In the genomic region with DNA sequence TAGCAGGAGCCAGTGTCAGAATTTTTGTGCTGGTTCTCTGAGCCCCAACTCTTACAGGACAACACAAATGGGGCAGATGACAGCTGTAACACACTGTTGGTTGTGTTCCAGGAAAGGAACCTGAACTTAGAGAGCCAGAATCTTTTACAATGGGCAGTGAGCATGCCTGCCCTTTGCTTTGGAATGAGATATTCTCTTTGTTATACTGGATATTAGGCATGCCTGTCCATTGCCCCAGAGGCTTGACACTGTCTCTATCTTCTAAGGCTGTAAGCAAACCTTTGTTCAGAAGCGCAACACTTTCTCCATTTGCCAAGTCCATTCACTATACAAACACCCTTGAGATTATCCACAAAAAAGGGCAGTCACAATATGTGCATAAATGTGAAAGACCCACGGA, we compare ENCODE assay signal across 13 cellular contexts.
"Had no signal": no experiment of that assay in that cellular context is flagged by ENCODE, and none has a peak within 500 bp of the region (broad histone marks: within the 10 kb centered on the region; RNA-seq: fewer than 3 reads in every experiment).

No MANE protein-coding gene starts in this region.

- H3K27ac ChIP-seq: adrenal gland, spleen, thoracic aorta had no signal

- H3K27me3 ChIP-seq: adrenal gland, spleen had no signal

- H3K9me3 ChIP-seq: adrenal gland, spleen, thoracic aorta had no signal

- DNase-seq: activated CD4-positive, alpha-beta memory T cell treated with anti-CD3 and anti-CD28 coated beads, Interleukin-2, amount 10 ng/mL, durations not matched to agents 7 days and 5 days; activated effector memory CD4-positive, alpha-beta T cell treated with anti-CD3 and anti-CD28 coated beads, Interleukin-2, amount 50 U/mL, for 16 hours; activated T-cell treated with anti-CD3 and anti-CD28 coated beads, Interleukin-2, amount 50 U/mL, for 4 hours; adrenal gland; caudate nucleus; left ventricle myocardium superior; mesenchymal stem cell; nephron progenitor cell; spleen; stimulated activated naive CD8-positive, alpha-beta T cell treated with anti-CD3 and anti-CD28 coated beads, Interleukin-15, amount 100 ng/mL, for 72 hours; WERI-Rb-1 had no signal

- ATAC-seq: activated T-cell treated with anti-CD3 and anti-CD28 coated beads, Interleukin-2, amount 50 U/mL, for 4 hours; left ventricle myocardium superior; sciatic nerve; stimulated activated naive CD8-positive, alpha-beta T cell treated with anti-CD3 and anti-CD28 coated beads, Interleukin-15, amount 100 ng/mL, for 72 hours had no signal

- H3K36me3 ChIP-seq: adrenal gland, spleen, thoracic aorta, WERI-Rb-1 had no signal

- H3K4me3 ChIP-seq: adrenal gland, spleen, thoracic aorta had no signal
